In the genomic region with DNA sequence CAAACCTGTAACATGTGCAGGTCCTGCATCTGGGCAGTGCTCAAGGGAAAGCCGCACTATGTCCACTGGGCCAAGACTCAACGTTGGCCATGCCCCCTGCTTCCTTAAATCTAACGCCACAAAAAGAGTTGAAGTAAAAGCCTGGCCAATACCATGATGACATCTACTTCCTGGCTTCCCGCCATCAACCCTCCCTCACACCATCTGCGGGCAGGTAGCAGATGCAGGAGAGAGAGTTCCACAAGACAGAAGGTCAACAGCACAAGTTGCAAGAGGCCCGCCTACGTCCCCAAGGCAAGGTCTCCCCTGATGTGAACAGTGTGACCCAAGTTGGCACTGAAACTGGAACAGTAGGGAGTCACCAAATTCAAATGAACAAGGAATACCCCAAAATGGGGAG, we compare ENCODE assay signal across 22 cellular contexts. TPM values are rescaled to one million over a fixed set of nuclear protein-coding genes. Genes with fewer than 3 reads are reported as not detected.
DNase-seq lines count a peak whose midpoint lies in the region; ATAC-seq, FAIRE-seq and TF ChIP-seq lines count a peak whose summit lies in the region.
"Had no signal": no experiment of that assay in that cellular context is flagged by ENCODE, and none has a peak within 500 bp of the region (broad histone marks: within the 10 kb centered on the region; RNA-seq: fewer than 3 reads in every experiment).

No MANE protein-coding gene starts in this region.

- TF ChIP-seq CTCF in WTC11 (IDR thresholded peaks at IDR 0.05) (no peak), endodermal cell (conservative IDR thresholded peaks at IDR 0.05) (no peak)

- H3K4me3 ChIP-seq in endodermal cell (ENCODE audit: low read length), result no peak overlapping the region
- H3K4me3 ChIP-seq: GM23248, HAP-1, SK-N-MC had no signal

- no peak overlapping the region for H3K4me3 Mint-ChIP-seq in activated naive CD8-positive, alpha-beta T cell
- no peak overlapping the region for H3K4me3 Mint-ChIP-seq in activated naive CD8-positive, alpha-beta T cell treated with anti-CD3 and anti-CD28 coated beads for 36 hours
- H3K4me3 Mint-ChIP-seq in WTC11 (no peak overlapping the region), endodermal cell (no peak overlapping the region)

- no peaks in the 10 kb centered on the region for H3K4me1 Mint-ChIP-seq in activated naive CD8-positive, alpha-beta T cell (ENCODE audit: low read depth)
- H3K4me1 Mint-ChIP-seq in activated naive CD8-positive, alpha-beta T cell treated with anti-CD3 and anti-CD28 coated beads for 36 hours, result peaks cover 7% of the 10 kb centered on the region
- no peaks in the 10 kb centered on the region for H3K4me1 Mint-ChIP-seq in WTC11
- H3K4me1 Mint-ChIP-seq in endodermal cell, result no peaks in the 10 kb centered on the region

- H3K36me3 ChIP-seq in endodermal cell (ENCODE audit: control insufficient read depth, insufficient read depth, low read length), result peaks cover 79% of the 10 kb centered on the region

- peak overlapping the region; percentile 50 for H3K27ac Mint-ChIP-seq in activated naive CD8-positive, alpha-beta T cell
- no peak overlapping the region for H3K27ac Mint-ChIP-seq in activated naive CD8-positive, alpha-beta T cell treated with anti-CD3 and anti-CD28 coated beads for 36 hours
- 0 out of 2 replicates have a peak overlapping the region, but pooled peaks have one; percentile 43 for H3K27ac Mint-ChIP-seq in WTC11
- H3K27ac Mint-ChIP-seq in endodermal cell, result peak overlapping the region; percentile 72

- H3K27ac ChIP-seq in endodermal cell (ENCODE audit: low read depth, low read length), result no peak overlapping the region
- H3K27ac ChIP-seq: 22Rv1, C4-2B, GM23248, SK-N-MC had no signal

- H3K9ac ChIP-seq in endodermal cell (ENCODE audit: extremely low read depth, low read length, poor library complexity, severe bottlenecking), result no peak overlapping the region
- H3K9ac ChIP-seq: GM23248 had no signal

- no peak for ATAC-seq in WTC11
- ATAC-seq: Right ventricle myocardium inferior had no signal

- 97% methylated on average over 5 to 7 of the region's 7 CpGs for WGBS in endodermal cell (ENCODE audit: insufficient coverage in 1 of 2, insufficient read length in 1 of 2), 2 experiments

- H3K9me3 ChIP-seq in endodermal cell (ENCODE audit: control insufficient read depth, low read length), result no peaks in the 10 kb centered on the region
- H3K9me3 ChIP-seq: HAP-1 had no signal

- POLR2A ChIA-PET in WTC11 (lab: Charles Lee), result interaction anchor here (0.6 to 0.7 kb wide), 2 partner anchors 44 to 209 kb away, joined by 4 to 6 read pairs; no protein-coding TSS in a partner anchor

- H3K27me3 ChIP-seq in endodermal cell (ENCODE audit: control insufficient read depth, insufficient read depth, low read length, poor library complexity, severe bottlenecking), result no peaks in the 10 kb centered on the region

- FAIRE-seq in HTR-8/SVneo (lab: Jason Lieb, UNC), result no peak
- FAIRE-seq: D721Med, RCC 7860 had no signal

- DNase-seq in DMS53 (lab: John Stamatoyannopoulos, UW) (peak; percentile 13), DMS53 treated with DMSO at 0.1 percent for 48 hours (lab: John Stamatoyannopoulos, UW; ENCODE audit: unreplicated experiment) (no peak), WTC11 (ENCODE audit: low spot score) (no peak), endodermal cell (no peak), SIG-M5 (lab: John Stamatoyannopoulos, UW) (no peak), HTR-8/SVneo (ENCODE audit: insufficient read length, low spot score) (no peak)
- DNase-seq in activated naive CD8-positive, alpha-beta T cell treated with anti-CD3 and anti-CD28 coated beads for 36 hours, result no peak
- DNase-seq: AML-193, GF-D8, GM23248, NCI-H1417, NCI-H1930, NCI-H526 had no signal

- H3K36me3 Mint-ChIP-seq in activated naive CD8-positive, alpha-beta T cell, result peaks cover 30% of the 10 kb centered on the region
- peaks cover 40% of the 10 kb centered on the region for H3K36me3 Mint-ChIP-seq in activated naive CD8-positive, alpha-beta T cell treated with anti-CD3 and anti-CD28 coated beads for 36 hours
- H3K36me3 Mint-ChIP-seq in WTC11 (peaks cover 55% of the 10 kb centered on the region), endodermal cell (ENCODE audit: low read depth) (peaks cover 66% of the 10 kb centered on the region)

- H3K27me3 Mint-ChIP-seq in activated naive CD8-positive, alpha-beta T cell, result no peaks in the 10 kb centered on the region
- no peaks in the 10 kb centered on the region for H3K27me3 Mint-ChIP-seq in activated naive CD8-positive, alpha-beta T cell treated with anti-CD3 and anti-CD28 coated beads for 36 hours
- H3K27me3 Mint-ChIP-seq in WTC11 (ENCODE audit: low read depth), result no peaks in the 10 kb centered on the region
- H3K27me3 Mint-ChIP-seq in endodermal cell (ENCODE audit: insufficient read depth), result no peaks in the 10 kb centered on the region

- CTCF ChIA-PET in WTC11 (lab: Charles Lee), result interaction anchor here (0.6 to 2.3 kb wide), 2 partner anchors 9 to 51 kb away, joined by 4 to 8 read pairs; no protein-coding TSS in a partner anchor

- no peaks in the 10 kb centered on the region for H3K9me3 Mint-ChIP-seq in activated naive CD8-positive, alpha-beta T cell (ENCODE audit: low read depth)
- no peaks in the 10 kb centered on the region for H3K9me3 Mint-ChIP-seq in activated naive CD8-positive, alpha-beta T cell treated with anti-CD3 and anti-CD28 coated beads for 36 hours
- no peaks in the 10 kb centered on the region for H3K9me3 Mint-ChIP-seq in WTC11
- no peaks in the 10 kb centered on the region for H3K9me3 Mint-ChIP-seq in endodermal cell

- no peaks in the 10 kb centered on the region for H3K4me1 ChIP-seq in endodermal cell (ENCODE audit: control insufficient read depth, insufficient read depth, low read length)

TF ChIP-seq in WTC11, 78 proteins besides CTCF, POLR2A, EP300 and RAD21 (continues in another document):
- TF ChIP-seq, protein P1, sequence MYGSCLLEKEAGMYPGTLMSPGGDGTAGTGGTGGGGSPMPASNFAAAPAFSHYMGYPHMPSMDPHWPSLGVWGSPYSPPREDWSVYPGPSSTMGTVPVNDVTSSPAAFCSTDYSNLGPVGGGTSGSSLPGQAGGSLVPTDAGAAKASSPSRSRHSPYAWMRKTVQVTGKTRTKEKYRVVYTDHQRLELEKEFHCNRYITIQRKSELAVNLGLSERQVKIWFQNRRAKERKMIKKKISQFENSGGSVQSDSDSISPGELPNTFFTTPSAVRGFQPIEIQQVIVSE (CRISPR knock-in tag; IDR thresholded peaks at IDR 0.05; ENCODE audit: borderline replicate concordance), result no peak
- TF ChIP-seq ZBTB21 (CRISPR knock-in tag; IDR thresholded peaks at IDR 0.05; ENCODE audit: borderline replicate concordance) (no peak), ESRRA (CRISPR knock-in tag; IDR thresholded peaks at IDR 0.05; ENCODE audit: borderline replicate concordance) (no peak)
- TF ChIP-seq, protein P2, sequence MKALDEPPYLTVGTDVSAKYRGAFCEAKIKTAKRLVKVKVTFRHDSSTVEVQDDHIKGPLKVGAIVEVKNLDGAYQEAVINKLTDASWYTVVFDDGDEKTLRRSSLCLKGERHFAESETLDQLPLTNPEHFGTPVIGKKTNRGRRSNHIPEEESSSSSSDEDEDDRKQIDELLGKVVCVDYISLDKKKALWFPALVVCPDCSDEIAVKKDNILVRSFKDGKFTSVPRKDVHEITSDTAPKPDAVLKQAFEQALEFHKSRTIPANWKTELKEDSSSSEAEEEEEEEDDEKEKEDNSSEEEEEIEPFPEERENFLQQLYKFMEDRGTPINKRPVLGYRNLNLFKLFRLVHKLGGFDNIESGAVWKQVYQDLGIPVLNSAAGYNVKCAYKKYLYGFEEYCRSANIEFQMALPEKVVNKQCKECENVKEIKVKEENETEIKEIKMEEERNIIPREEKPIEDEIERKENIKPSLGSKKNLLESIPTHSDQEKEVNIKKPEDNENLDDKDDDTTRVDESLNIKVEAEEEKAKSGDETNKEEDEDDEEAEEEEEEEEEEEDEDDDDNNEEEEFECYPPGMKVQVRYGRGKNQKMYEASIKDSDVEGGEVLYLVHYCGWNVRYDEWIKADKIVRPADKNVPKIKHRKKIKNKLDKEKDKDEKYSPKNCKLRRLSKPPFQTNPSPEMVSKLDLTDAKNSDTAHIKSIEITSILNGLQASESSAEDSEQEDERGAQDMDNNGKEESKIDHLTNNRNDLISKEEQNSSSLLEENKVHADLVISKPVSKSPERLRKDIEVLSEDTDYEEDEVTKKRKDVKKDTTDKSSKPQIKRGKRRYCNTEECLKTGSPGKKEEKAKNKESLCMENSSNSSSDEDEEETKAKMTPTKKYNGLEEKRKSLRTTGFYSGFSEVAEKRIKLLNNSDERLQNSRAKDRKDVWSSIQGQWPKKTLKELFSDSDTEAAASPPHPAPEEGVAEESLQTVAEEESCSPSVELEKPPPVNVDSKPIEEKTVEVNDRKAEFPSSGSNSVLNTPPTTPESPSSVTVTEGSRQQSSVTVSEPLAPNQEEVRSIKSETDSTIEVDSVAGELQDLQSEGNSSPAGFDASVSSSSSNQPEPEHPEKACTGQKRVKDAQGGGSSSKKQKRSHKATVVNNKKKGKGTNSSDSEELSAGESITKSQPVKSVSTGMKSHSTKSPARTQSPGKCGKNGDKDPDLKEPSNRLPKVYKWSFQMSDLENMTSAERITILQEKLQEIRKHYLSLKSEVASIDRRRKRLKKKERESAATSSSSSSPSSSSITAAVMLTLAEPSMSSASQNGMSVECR (CRISPR knock-in tag; IDR thresholded peaks at IDR 0.05; ENCODE audit: borderline replicate concordance), result no peak
- TF ChIP-seq, protein P3, sequence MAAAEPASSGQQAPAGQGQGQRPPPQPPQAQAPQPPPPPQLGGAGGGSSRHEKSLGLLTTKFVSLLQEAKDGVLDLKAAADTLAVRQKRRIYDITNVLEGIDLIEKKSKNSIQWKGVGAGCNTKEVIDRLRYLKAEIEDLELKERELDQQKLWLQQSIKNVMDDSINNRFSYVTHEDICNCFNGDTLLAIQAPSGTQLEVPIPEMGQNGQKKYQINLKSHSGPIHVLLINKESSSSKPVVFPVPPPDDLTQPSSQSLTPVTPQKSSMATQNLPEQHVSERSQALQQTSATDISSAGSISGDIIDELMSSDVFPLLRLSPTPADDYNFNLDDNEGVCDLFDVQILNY (CRISPR knock-in tag; IDR thresholded peaks at IDR 0.05), result no peak

RNA-seq across cellular contexts. Expression of gene ABCG8, which starts 48.4 kb away (rescaled TPM):
- total RNA-seq in activated naive CD8-positive, alpha-beta T cell treated with anti-CD3 and anti-CD28 coated beads for 36 hours, result not detected
- total RNA-seq in WTC11 (2021) (0.23 to 0.25 TPM in 2 of 3 replicates, not detected in the other), endodermal cell (not detected)
- not detected for polyA plus RNA-seq in endodermal cell (2013, experiment 1 of 2)
- polyA plus RNA-seq in endodermal cell (2013, experiment 2 of 2), result not detected
- total RNA-seq: Daoy, GM23248 had no signal

RNA-seq across cellular contexts. Expression of gene ABCG5, which starts 48.5 kb away (rescaled TPM):
- total RNA-seq in activated naive CD8-positive, alpha-beta T cell treated with anti-CD3 and anti-CD28 coated beads for 36 hours, result not detected
- total RNA-seq in WTC11 (2021) (not detected in 3 replicates), endodermal cell (not detected)
- polyA plus RNA-seq in endodermal cell (2013, experiment 1 of 2), result not detected
- polyA plus RNA-seq in endodermal cell (2013, experiment 2 of 2), result not detected
- total RNA-seq: Daoy, GM23248, Right ventricle myocardium inferior had no signal
- polyA plus RNA-seq: GM23248 had no signal
